ENCODE assay signal across 8 cellular contexts in the genomic region with DNA sequence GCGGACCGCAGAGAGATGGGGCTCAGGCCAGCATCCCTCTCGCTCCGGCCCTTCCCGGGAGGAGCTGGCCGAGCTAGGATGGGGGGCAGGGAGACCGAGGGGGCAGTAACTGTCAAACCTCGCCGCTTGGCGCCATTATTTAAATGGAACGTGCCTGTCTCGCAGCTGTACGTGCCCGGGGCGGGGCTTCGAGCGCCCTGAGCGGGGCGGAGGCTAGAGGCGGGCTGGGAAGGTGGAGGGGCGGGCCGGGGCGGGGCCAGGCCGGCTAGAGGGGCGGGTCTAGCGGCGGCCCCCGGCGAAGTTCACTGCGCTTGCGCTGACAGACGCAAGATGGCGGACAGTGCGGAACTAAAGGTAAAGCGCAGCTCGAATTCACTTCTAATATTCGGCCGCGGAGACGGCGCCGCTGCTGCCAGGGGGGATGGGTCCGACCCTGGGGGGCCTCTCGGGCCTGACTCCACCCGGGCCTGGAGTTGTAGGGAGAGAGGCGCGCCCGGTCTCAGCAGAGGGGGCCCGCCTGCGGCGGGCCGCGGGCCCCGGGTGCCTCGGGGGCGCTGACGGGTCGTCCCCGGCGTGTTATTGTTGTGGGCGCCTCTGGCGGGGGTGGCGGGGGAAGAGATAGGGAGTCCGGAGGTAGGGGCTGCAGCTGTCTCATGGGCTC. TPM values are rescaled to one million over a fixed set of nuclear protein-coding genes. Genes with fewer than 3 reads are reported as not detected.
DNase-seq lines count a peak whose midpoint lies in the region; ATAC-seq and TF ChIP-seq lines count a peak whose summit lies in the region.

A gene (plus strand): TSS at position 319 of the 661 bp plus-strand sequence. CDS start 12 bp downstream, at position 331.

- no peak within 1 kb of the TSS for H3K27ac ChIP-seq in PC-3 (ENCODE audit: low read length)

- peaks cover 29% of the 10 kb centered on the region for H4K20me1 ChIP-seq in PC-3 (ENCODE audit: low read length)

- H3K79me2 ChIP-seq in PC-3 (ENCODE audit: low read length) = peaks cover 50% of the 10 kb centered on the region

- no peaks in the 10 kb centered on the region for H3F3A ChIP-seq in PC-3 (ENCODE audit: low read length, unreplicated experiment)

- no peaks in the 10 kb centered on the region for H3K36me3 ChIP-seq in PC-3 (ENCODE audit: low read depth, low read length)

- H3K9ac ChIP-seq in PC-3 (ENCODE audit: low read length) = peak within 1 kb of the TSS; percentile 87

- peak within 1 kb of the TSS; percentile 86 for H3K4me3 ChIP-seq in Jurkat, Clone E6-1 (ENCODE audit: low read length)
- H3K4me3 ChIP-seq in PC-3 (ENCODE audit: low read length) = peak within 1 kb of the TSS; percentile 93
- peak within 1 kb of the TSS; percentile 80 for H3K4me3 ChIP-seq in epithelial cell of proximal tubule (ENCODE audit: low read depth, low read length)

- POLR2A ChIA-PET in PC-3 (lab: Charles Lee; ENCODE audit: unreplicated experiment) = interaction anchor here (0.7 kb wide), 1 partner anchor 33 kb away, joined by 6 read pairs; no protein-coding TSS in a partner anchor

- no peaks in the 10 kb centered on the region for H3K9me2 ChIP-seq in PC-3 (replicated peaks; ENCODE audit: low read length)

- H3K9me3 ChIP-seq in PC-3 (ENCODE audit: low read length) = no peaks in the 10 kb centered on the region

- peak within 1 kb of the TSS; percentile 98 for H3K4me2 ChIP-seq in PC-3 (ENCODE audit: low read length)

- DNase-seq in DMS153 (lab: John Stamatoyannopoulos, UW) (peak; percentile 78), PC-3 (peak; percentile 86), activated T-cell treated with anti-CD3 and anti-CD28 coated beads for 48 hours (ENCODE audit: low read depth) (peak; percentile 94), epithelial cell of proximal tubule (ENCODE audit: low read depth) (no peak), mucosa of gallbladder (ENCODE audit: low spot score) (peak; percentile 94)
- peak; percentile 83 for DNase-seq in Jurkat, Clone E6-1 (ENCODE audit: low read depth, low spot score)
- DNase-seq in stimulated activated CD8-positive, alpha-beta memory T cell treated with anti-CD3 and anti-CD28 coated beads, Interleukin-4, amount 100 ng/mL, for 24 hours (ENCODE audit: low read depth) = peak; percentile 92

- CTCF ChIA-PET in PC-3 (lab: Charles Lee) = interaction anchor here (0.6 to 1.1 kb wide), 2 partner anchors 191 to 641 kb away, joined by 3 to 10 read pairs; no protein-coding TSS in a partner anchor

- peak; percentile 83 for ATAC-seq in GM21619 (IDR thresholded peaks at IDR 0.05; ENCODE audit: unreplicated experiment)
- ATAC-seq in PC-3 = peak; percentile 92

- peaks cover 24% of the 10 kb centered on the region for H3K4me1 ChIP-seq in PC-3 (ENCODE audit: insufficient read depth, low read length)

- BruUV-seq in PC-3 (replicated peaks; lab: Mats Ljungman, UMichigan) = no TSS peak

- TF ChIP-seq CTCF in PC-3 (conservative IDR thresholded peaks at IDR 0.05; ENCODE audit: low read depth, low read length) = no peak
- TF ChIP-seq CTCF in epithelial cell of proximal tubule (conservative IDR thresholded peaks at IDR 0.05; ENCODE audit: low read depth, low read length) = no peak

- H2AFZ ChIP-seq in PC-3 (ENCODE audit: low read length) = peak within 1 kb of the TSS; percentile 99

- H3K27me3 ChIP-seq in PC-3 (ENCODE audit: low read length) = no peaks in the 10 kb centered on the region

- intact Hi-C loops in PC-3 (cut with micrococcal nuclease) = loop anchor here (2.0 kb wide), 1 partner anchor 139 kb away; no protein-coding TSS in a partner anchor

RNA-seq across cellular contexts. Expression of the gene that starts here (rescaled TPM):
- polyA plus RNA-seq in Jurkat, Clone E6-1 (2012; ENCODE audit: insufficient read depth, insufficient read length) = 47.0 TPM
- total RNA-seq in PC-3 (2014; rRNA removed) (13.8 and 21.9 TPM in 2 replicates), epithelial cell of proximal tubule (10.4 and 12.0 TPM in 2 replicates), mucosa of gallbladder (54.5 TPM)
